17 cellular contexts compared by ENCODE assay signal in the genomic region with DNA sequence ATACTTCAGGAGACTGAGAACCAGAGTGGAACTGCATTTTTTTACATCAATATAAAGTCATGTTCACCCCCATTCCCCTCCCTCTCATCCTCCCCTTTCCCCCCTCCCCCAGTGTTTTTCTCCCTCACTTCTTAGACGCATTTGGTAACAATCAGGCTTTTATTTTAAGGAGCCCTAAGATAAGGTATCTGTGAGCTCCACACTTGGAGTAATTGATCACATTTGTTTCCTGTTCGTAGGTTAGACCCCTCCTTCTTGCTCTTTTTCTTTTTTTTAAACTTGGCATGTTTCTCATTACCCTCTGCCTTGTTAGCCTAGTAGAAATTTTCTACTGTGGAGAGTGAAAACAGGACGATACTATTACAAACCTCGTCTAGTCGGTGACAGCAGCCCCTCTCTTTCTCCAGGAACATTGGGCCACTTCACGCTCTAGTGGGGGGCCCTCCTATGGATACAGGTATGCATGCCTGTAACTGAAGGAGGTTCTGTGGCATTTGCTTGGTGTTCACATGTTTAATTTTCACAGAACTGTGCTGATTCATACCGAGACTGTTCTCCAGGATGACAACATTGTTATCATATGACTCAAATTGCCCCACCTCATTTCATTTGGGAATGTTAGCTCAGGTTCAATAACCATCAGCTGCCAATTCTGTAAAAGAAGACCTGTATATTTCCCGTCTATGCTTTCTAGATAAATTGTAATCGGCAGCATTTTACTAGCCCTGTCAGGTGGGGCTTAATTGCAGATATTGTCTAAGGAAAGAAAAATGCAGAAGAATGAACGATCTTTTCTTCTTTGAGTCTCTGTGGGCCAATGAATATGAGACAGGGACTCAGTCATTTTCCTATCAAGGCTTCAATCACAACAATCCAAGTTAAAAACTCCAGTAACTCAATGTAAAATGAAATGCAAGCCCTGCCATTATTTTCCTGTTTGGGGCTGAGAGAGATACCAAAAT.
DNase-seq lines count a peak whose midpoint lies in the region; FAIRE-seq and TF ChIP-seq lines count a peak whose summit lies in the region.
"Had no signal": no experiment of that assay in that cellular context is flagged by ENCODE, and none has a peak within 500 bp of the region (broad histone marks: within the 10 kb centered on the region; RNA-seq: fewer than 3 reads in every experiment).

No MANE protein-coding gene starts in this region.

- H3K9me3 Mint-ChIP-seq in astrocyte (ENCODE audit: unreplicated experiment): no peaks in the 10 kb centered on the region
- H3K9me3 Mint-ChIP-seq: activated CD4-positive, alpha-beta T cell treated with anti-CD3 and anti-CD28 coated beads, Interleukin-2, amount 10 ng/mL, durations not matched to agents 7 days and 5 days; naive thymus-derived CD8-positive, alpha-beta T cell; stimulated activated memory B cell treated with anti-CD40 and anti-IgM and Interleukin-4, amounts not matched to agents 10 μg/mL and 1 μg/mL and 100 μg/mL, for 72 hours had no signal

- H3K4me3 Mint-ChIP-seq in astrocyte (ENCODE audit: unreplicated experiment): no peak overlapping the region
- H3K4me3 Mint-ChIP-seq: activated CD4-positive, alpha-beta T cell treated with anti-CD3 and anti-CD28 coated beads, Interleukin-2, amount 10 ng/mL, durations not matched to agents 7 days and 5 days; naive thymus-derived CD8-positive, alpha-beta T cell; stimulated activated memory B cell treated with anti-CD40 and anti-IgM and Interleukin-4, amounts not matched to agents 10 μg/mL and 1 μg/mL and 100 μg/mL, for 72 hours had no signal

- DNase-seq in HS-5 (ENCODE audit: low read depth) (peak; percentile 31), astrocyte (ENCODE audit: low read depth) (peak; percentile 57), glomerular visceral epithelial cell (ENCODE audit: extremely low spot score) (peak; percentile 1), smooth muscle cell (lab: John Stamatoyannopoulos, UW; ENCODE audit: unreplicated experiment) (no peak), DMS114 treated with DMSO at 0.1 percent for 48 hours (lab: John Stamatoyannopoulos, UW; ENCODE audit: unreplicated experiment) (no peak), DMS79 (lab: John Stamatoyannopoulos, UW) (no peak), SK-N-DZ (ENCODE audit: low spot score) (no peak)
- DNase-seq in stimulated activated CD4-positive, alpha-beta T cell treated with anti-CD3 and anti-CD28 coated beads, Interleukin-1b, Interleukin-23, amount 100 ng/mL, for 48 hours: no peak
- DNase-seq: activated CD4-positive, alpha-beta T cell treated with anti-CD3 and anti-CD28 coated beads, Interleukin-2, amount 10 ng/mL, durations not matched to agents 7 days and 5 days; activated gamma-delta T cell; cortex of kidney; naive thymus-derived CD8-positive, alpha-beta T cell; NCI-H1048; NCI-H526; SK-N-SH; stimulated activated CD4-positive, alpha-beta T cell treated with anti-CD3 and anti-CD28 coated beads, Interleukin-15, amount 100 ng/mL, for 24 hours had no signal

- H4K20me1 ChIP-seq in astrocyte (ENCODE audit: insufficient read depth, low read length): no peaks in the 10 kb centered on the region
- H4K20me1 ChIP-seq in smooth muscle cell (ENCODE audit: low read depth): no peaks in the 10 kb centered on the region

- no peaks in the 10 kb centered on the region for H3K36me3 ChIP-seq in astrocyte (ENCODE audit: insufficient read depth, low read length)
- no peaks in the 10 kb centered on the region for H3K36me3 ChIP-seq in smooth muscle cell (ENCODE audit: low read depth)

- H2AFZ ChIP-seq in astrocyte (ENCODE audit: low read depth, low read length) (no peak overlapping the region), smooth muscle cell (ENCODE audit: low read depth) (no peak overlapping the region)

- H3K27ac ChIP-seq in astrocyte (ENCODE audit: low read depth, low read length) (no peak overlapping the region), smooth muscle cell (ENCODE audit: low read depth) (no peak overlapping the region)

- no peaks in the 10 kb centered on the region for H3K36me3 Mint-ChIP-seq in astrocyte (ENCODE audit: low read depth, unreplicated experiment)
- H3K36me3 Mint-ChIP-seq: naive thymus-derived CD8-positive, alpha-beta T cell; stimulated activated memory B cell treated with anti-CD40 and anti-IgM and Interleukin-4, amounts not matched to agents 10 μg/mL and 1 μg/mL and 100 μg/mL, for 72 hours had no signal

- no peaks in the 10 kb centered on the region for H3K27me3 Mint-ChIP-seq in astrocyte (ENCODE audit: low read depth, unreplicated experiment)

- H3K9me3 ChIP-seq in astrocyte (ENCODE audit: insufficient read depth, low read depth, low read length) (no peaks in the 10 kb centered on the region), smooth muscle cell (replicated peaks; ENCODE audit: low read depth) (no peaks in the 10 kb centered on the region)
- H3K9me3 ChIP-seq: SK-N-SH had no signal

- no peaks in the 10 kb centered on the region for H3F3A ChIP-seq in smooth muscle cell (ENCODE audit: low read depth)

- H3K27ac Mint-ChIP-seq in astrocyte (ENCODE audit: unreplicated experiment): no peak overlapping the region
- H3K27ac Mint-ChIP-seq: activated CD4-positive, alpha-beta T cell treated with anti-CD3 and anti-CD28 coated beads, Interleukin-2, amount 10 ng/mL, durations not matched to agents 7 days and 5 days; naive thymus-derived CD8-positive, alpha-beta T cell; stimulated activated memory B cell treated with anti-CD40 and anti-IgM and Interleukin-4, amounts not matched to agents 10 μg/mL and 1 μg/mL and 100 μg/mL, for 72 hours had no signal

- H3K79me2 ChIP-seq in astrocyte (ENCODE audit: insufficient read depth, low read length) (no peaks in the 10 kb centered on the region), smooth muscle cell (ENCODE audit: low read depth) (no peaks in the 10 kb centered on the region)

- H3K9ac ChIP-seq in astrocyte (ENCODE audit: low read length) (no peak overlapping the region), smooth muscle cell (ENCODE audit: low read depth) (peak overlapping the region; percentile 4)
- H3K9ac ChIP-seq: SK-N-SH had no signal

- H3K27me3 ChIP-seq in astrocyte (ENCODE audit: insufficient read depth, low read length) (no peaks in the 10 kb centered on the region), smooth muscle cell (ENCODE audit: low read depth) (no peaks in the 10 kb centered on the region)

- WGBS in smooth muscle cell (ENCODE audit: low lambda C conversion rate): 65% methylated on average over 9 of the region's 10 CpGs

- FAIRE-seq in astrocyte (lab: Jason Lieb, UNC): no peak

- no peak overlapping the region for H3K4me3 ChIP-seq in astrocyte (ENCODE audit: insufficient read depth, low read depth, low read length)
- no peak overlapping the region for H3K4me3 ChIP-seq in smooth muscle cell

- H3K4me1 Mint-ChIP-seq in astrocyte (ENCODE audit: low read depth, unreplicated experiment): peaks cover 12% of the 10 kb centered on the region
- H3K4me1 Mint-ChIP-seq: activated CD4-positive, alpha-beta T cell treated with anti-CD3 and anti-CD28 coated beads, Interleukin-2, amount 10 ng/mL, durations not matched to agents 7 days and 5 days; stimulated activated memory B cell treated with anti-CD40 and anti-IgM and Interleukin-4, amounts not matched to agents 10 μg/mL and 1 μg/mL and 100 μg/mL, for 72 hours had no signal

- TF ChIP-seq CTCF in astrocyte (IDR thresholded peaks at IDR 0.05; ENCODE audit: insufficient read depth, low read depth, low read length): no peak
- no peak for TF ChIP-seq CTCF in smooth muscle cell (IDR thresholded peaks at IDR 0.05; ENCODE audit: borderline replicate concordance, insufficient read depth, poor library complexity, severe bottlenecking)

- H3K4me1 ChIP-seq in astrocyte (ENCODE audit: insufficient read depth, low read length) (peaks cover 3% of the 10 kb centered on the region), smooth muscle cell (ENCODE audit: low read depth) (peaks cover 48% of the 10 kb centered on the region)

- H3K4me2 ChIP-seq in astrocyte (ENCODE audit: low read length) (peak overlapping the region; percentile 48), smooth muscle cell (no peak overlapping the region)
- H3K4me2 ChIP-seq: SK-N-SH had no signal

Comparison
In these comparisons a context has a peak if more than half of its experiments do, and no peak if none do; other contexts are left out.
1. DNase-seq: peak in HS-5 (single experiment), astrocyte (single experiment) and glomerular visceral epithelial cell (single experiment); none in smooth muscle cell (single experiment), DMS114 treated with DMSO at 0.1 percent for 48 hours (single experiment), DMS79 (single experiment), stimulated activated CD4-positive, alpha-beta T cell treated with anti-CD3 and anti-CD28 coated beads, Interleukin-1b, Interleukin-23, amount 100 ng/mL, for 48 hours (single experiment) and SK-N-DZ (single experiment).